Comparison of ENCODE assay signal across 20 cellular contexts in the genomic region with DNA sequence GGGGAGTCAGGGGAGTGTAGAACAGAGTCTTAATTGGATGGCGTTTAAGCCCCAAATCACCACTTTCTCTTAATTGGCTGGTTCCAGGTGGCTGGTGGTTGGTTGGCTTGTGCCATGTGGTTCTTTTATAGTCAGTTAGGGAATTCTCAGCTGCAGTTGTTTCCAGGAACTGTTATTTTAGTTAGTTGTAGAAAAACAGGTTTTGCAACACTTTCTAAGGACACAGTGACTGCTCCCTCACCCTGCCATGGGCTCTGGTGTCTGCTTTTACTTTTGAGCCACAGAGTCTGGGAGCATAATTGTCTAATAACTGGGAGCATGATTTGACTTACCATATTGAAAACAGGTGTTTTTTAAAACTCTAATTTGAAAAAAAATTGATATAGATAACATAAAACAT.
A peak's percentile ranks its signal among the peaks of the same experiment; 100 is the strongest.
DNase-seq lines count a peak whose midpoint lies in the region; ATAC-seq and TF ChIP-seq lines count a peak whose summit lies in the region.
"Had no signal": no experiment of that assay in that cellular context is flagged by ENCODE, and none has a peak within 500 bp of the region (broad histone marks: within the 10 kb centered on the region; RNA-seq: fewer than 3 reads in every experiment).

No MANE protein-coding gene starts in this region.

- H3K4me1 ChIP-seq in gastroesophageal sphincter, result peaks cover 0 to 14% (median 0%) of the 10 kb centered on the region in 3 donors
- H3K4me1 ChIP-seq in trophoblast cell (ENCODE audit: control insufficient read depth in 1 of 2, insufficient read depth in 2 of 2, low read length in 2 of 2), result peaks cover 0 to 8% of the 10 kb centered on the region in 2 experiments
- no peaks in the 10 kb centered on the region for H3K4me1 ChIP-seq in mucosa of descending colon (ENCODE audit: low read depth)

- no peak overlapping the region for H2AK5ac ChIP-seq in trophoblast cell (ENCODE audit: low read length)

- no peak overlapping the region for H3K4ac ChIP-seq in trophoblast cell (ENCODE audit: low read depth, low read length)

- no peak overlapping the region for H3K9ac ChIP-seq in trophoblast cell (ENCODE audit: low read length)

- no peak overlapping the region for H3K23ac ChIP-seq in trophoblast cell (ENCODE audit: low read length)

- no peak overlapping the region for H2BK12ac ChIP-seq in trophoblast cell (ENCODE audit: low read length)

- no peak overlapping the region for H3K4me2 ChIP-seq in trophoblast cell (ENCODE audit: low read length)

- H3K36me3 ChIP-seq in gastroesophageal sphincter, result no peaks in the 10 kb centered on the region
- no peaks in the 10 kb centered on the region for H3K36me3 ChIP-seq in trophoblast cell (ENCODE audit: control insufficient read depth in 1 of 2, insufficient read depth in 2 of 2, low read length in 2 of 2)
- H3K36me3 ChIP-seq in mucosa of descending colon (ENCODE audit: low read depth), result no peaks in the 10 kb centered on the region

- no peak for TF ChIP-seq POLR2A in gastroesophageal sphincter (IDR thresholded peaks at IDR 0.05)

- intact Hi-C loops in mucosa of descending colon (cut with DNase I, micrococcal nuclease), result no loop called here

- H3K27me3 ChIP-seq in gastroesophageal sphincter, result no peaks in the 10 kb centered on the region
- no peaks in the 10 kb centered on the region for H3K27me3 ChIP-seq in trophoblast cell (ENCODE audit: insufficient read depth, low read length)
- H3K27me3 ChIP-seq: testis had no signal

- H3K27ac ChIP-seq in gastroesophageal sphincter (no peak overlapping the region), trophoblast cell (ENCODE audit: low read depth, low read length) (peak overlapping the region; percentile 92)
- H3K27ac ChIP-seq: testis had no signal

- TF ChIP-seq EP300 in gastroesophageal sphincter (IDR thresholded peaks at IDR 0.05), result no peak

- no peak overlapping the region for H2BK120ac ChIP-seq in trophoblast cell (ENCODE audit: insufficient read depth, low read length, poor library complexity)

- no peak overlapping the region for H3K18ac ChIP-seq in trophoblast cell (ENCODE audit: low read length)

- DNase-seq in DMS53 (lab: John Stamatoyannopoulos, UW) (peak; percentile 79), HFF-Myc (ENCODE audit: extremely low read depth, low read depth) (peak; percentile 6), trophoblast cell (peak; percentile 19 to 58), NCI-H226 (no peak), activated gamma-delta T cell (lab: John Stamatoyannopoulos, UW) (no peak), mucosa of descending colon (no peak)
- DNase-seq: activated CD4-positive, alpha-beta T cell treated with anti-CD3 and anti-CD28 coated beads, Interleukin-2, amount 10 ng/mL, durations not matched to agents 7 days and 5 days; activated naive CD8-positive, alpha-beta T cell treated with anti-CD3 and anti-CD28 coated beads for 36 hours; CD8-positive, alpha-beta T cell; DMS79; effector CD4-positive, alpha-beta T cell; NCI-H1105 treated with DMSO at 0.1 percent for 48 hours; NCI-H2107; NCI-H524 treated with DMSO at 0.1 percent for 48 hours; testis had no signal

- H3K79me1 ChIP-seq in trophoblast cell (ENCODE audit: low read length), result peaks cover 17% of the 10 kb centered on the region

- TF ChIP-seq CTCF in HFF-Myc (IDR thresholded peaks at IDR 0.05; ENCODE audit: low read depth, low read length, missing control alignments), result no peak
- TF ChIP-seq CTCF in gastroesophageal sphincter (IDR thresholded peaks at IDR 0.05), result no peak
- TF ChIP-seq CTCF in mucosa of descending colon (IDR thresholded peaks at IDR 0.05), result no peak

- no peak overlapping the region for H3K4me3 ChIP-seq in HFF-Myc (replicated peaks; ENCODE audit: low read depth, low read length)
- H3K4me3 ChIP-seq in gastroesophageal sphincter, result no peak overlapping the region
- no peak overlapping the region for H3K4me3 ChIP-seq in trophoblast cell (ENCODE audit: low read depth, low read length)
- H3K4me3 ChIP-seq in mucosa of descending colon, result no peak overlapping the region
- H3K4me3 ChIP-seq: testis had no signal

- ATAC-seq in gastroesophageal sphincter (peak; percentile 73), GM18873 (IDR thresholded peaks at IDR 0.05; ENCODE audit: low FRiP score, unreplicated experiment) (no peak), mucosa of descending colon (no peak)
- ATAC-seq: CD8-positive, alpha-beta T cell; esophagus mucosa; left lobe of liver; stimulated activated effector memory CD8-positive, alpha-beta T cell treated with anti-CD3 and anti-CD28 coated beads, Interleukin-12 subunit alpha, Interleukin-12 subunit beta, amount 100 ng/mL, for 72 hours had no signal

- peak overlapping the region; percentile 89 for H2BK5ac ChIP-seq in trophoblast cell (ENCODE audit: low read depth, low read length, poor library complexity)

- no peaks in the 10 kb centered on the region for H3K9me3 ChIP-seq in gastroesophageal sphincter
- H3K9me3 ChIP-seq in trophoblast cell (ENCODE audit: insufficient read depth, low read depth, low read length), result no peaks in the 10 kb centered on the region
- no peaks in the 10 kb centered on the region for H3K9me3 ChIP-seq in mucosa of descending colon
- H3K9me3 ChIP-seq: testis had no signal

- peaks cover under 1% of the 10 kb centered on the region for H3K79me2 ChIP-seq in trophoblast cell (ENCODE audit: control insufficient read depth, insufficient read depth, low read length, poor library complexity)

- H4K12ac ChIP-seq in trophoblast cell (ENCODE audit: low read depth, low read length), result no peak overlapping the region

- H3K14ac ChIP-seq in trophoblast cell (ENCODE audit: low read length), result peak overlapping the region; percentile 7

- H2AFZ ChIP-seq in trophoblast cell (ENCODE audit: insufficient read depth, low read length, poor library complexity), result no peak overlapping the region

- 100% methylated on average over 1 of the region's 1 CpG for WGBS in gastroesophageal sphincter (ENCODE audit: low coverage in 1 of 2), 2 donors
- no CpG with 5 or more reads among the region's 1 CpG for WGBS in trophoblast cell (ENCODE audit: extremely low coverage, insufficient coverage, insufficient read length)

- H4K91ac ChIP-seq in trophoblast cell (ENCODE audit: low read depth, low read length), result peak overlapping the region; percentile 35

- peak overlapping the region; percentile 16 for H4K8ac ChIP-seq in trophoblast cell (ENCODE audit: low read depth, low read length)

Comparison
In these comparisons a context has a peak if more than half of its experiments do, and no peak if none do; other contexts are left out.
1. DNase-seq: peak in DMS53 (single experiment), HFF-Myc (single experiment) and trophoblast cell (2 of 2); none in NCI-H226 (single experiment), activated gamma-delta T cell (single experiment) and mucosa of descending colon (0 of 3).